1 cellular context compared by ENCODE assay signal in the genomic region with DNA sequence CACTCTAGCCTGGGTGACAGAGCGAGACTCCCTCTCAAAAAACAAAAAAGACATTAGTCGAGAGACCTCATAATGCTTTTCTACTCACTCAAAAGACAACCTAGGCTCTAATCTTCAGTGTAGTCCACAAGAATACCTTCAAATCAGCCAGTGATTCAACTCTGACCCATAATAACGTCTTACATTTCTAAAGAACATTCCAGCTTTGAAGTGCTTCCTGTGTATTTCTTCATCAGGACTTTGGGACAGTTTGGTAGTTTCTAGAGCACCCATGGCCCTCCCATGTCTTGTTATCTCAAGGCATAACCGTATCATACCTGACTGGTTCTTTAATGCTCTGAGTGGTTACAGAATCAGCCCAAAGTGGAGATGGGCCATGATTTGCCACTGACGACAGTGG.
TF ChIP-seq lines count a peak whose summit lies in the region.

No MANE protein-coding gene starts in this region.

TF ChIP-seq in HEK293, 187 proteins besides CTCF, POLR2A, EP300 and RAD21 (continued from another document):
- TF ChIP-seq HOXA7 (CRISPR knock-in tag; IDR thresholded peaks at IDR 0.05; ENCODE audit: borderline replicate concordance) (no peak), ZNF560 (tag by site-specific recombination; IDR thresholded peaks at IDR 0.05; ENCODE audit: borderline replicate concordance) (no peak)
